Comparison of ENCODE assay signal across 8 cellular contexts in the genomic region with DNA sequence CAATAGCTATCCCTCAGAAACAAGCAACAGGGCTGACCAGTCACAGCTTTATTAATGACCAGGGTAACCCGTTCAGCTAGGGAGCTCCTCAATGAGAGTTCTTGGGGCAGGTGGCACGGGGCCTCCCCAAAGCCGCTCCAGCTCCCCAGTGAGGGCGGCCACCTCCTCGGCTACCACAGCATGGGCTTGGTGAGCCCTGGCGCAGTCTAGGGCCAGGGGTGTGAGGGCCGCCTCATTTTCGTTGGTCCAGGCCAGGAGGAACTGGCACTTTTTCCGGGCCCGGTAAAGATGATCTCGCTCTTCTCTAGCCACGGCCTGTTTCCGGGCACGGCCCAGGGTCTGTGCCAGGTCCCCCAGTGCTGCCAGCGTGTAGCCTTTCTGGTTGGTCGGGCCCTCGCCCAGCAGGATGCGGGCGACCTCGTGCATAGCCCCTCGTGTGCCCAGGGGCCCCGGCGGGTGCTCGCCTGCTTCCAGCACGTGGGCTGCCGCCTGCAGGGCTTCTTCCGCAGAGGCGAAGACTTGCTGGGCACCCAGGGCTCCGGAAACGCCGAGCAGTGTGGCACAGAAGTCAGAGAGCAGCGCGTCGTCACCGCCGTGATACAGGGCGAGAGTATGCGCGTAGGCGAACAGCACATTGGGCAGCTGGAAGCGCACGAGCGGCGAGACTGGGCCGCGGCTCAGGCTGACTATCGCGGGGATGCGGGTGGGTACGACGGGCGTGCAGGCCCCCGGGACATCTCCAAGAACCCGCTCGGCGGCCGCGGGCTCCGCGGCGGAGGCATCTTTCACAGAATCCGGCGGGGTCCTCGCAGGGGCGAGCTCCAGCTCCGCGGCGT. TPM values are rescaled to one million over a fixed set of nuclear protein-coding genes. Genes with fewer than 3 reads are reported as not detected.
A peak's percentile ranks its signal among the peaks of the same experiment; 100 is the strongest.
DNase-seq lines count a peak whose midpoint lies in the region; ATAC-seq and TF ChIP-seq lines count a peak whose summit lies in the region.

No MANE protein-coding gene starts in this region.

- peaks cover 2% of the 10 kb centered on the region; the same call in 1 of the 2 replicates for H3K27me3 Mint-ChIP-seq in HFFc6 (ENCODE audit: insufficient read depth)

- intact Hi-C loops in mammary epithelial cell (cut with micrococcal nuclease) (loop anchor here (1.0 to 5.0 kb wide), 8 partner anchors 18 to 329 kb away; a partner anchor contains a TSS), right lobe of liver (cut with DNase I) (no loop called here)

- TF ChIP-seq CTCF in AG10803 (conservative IDR thresholded peaks at IDR 0.05; ENCODE audit: low read length), result no peak
- no peak for TF ChIP-seq CTCF in HFFc6 (IDR thresholded peaks at IDR 0.05)
- TF ChIP-seq CTCF in mammary epithelial cell (conservative IDR thresholded peaks at IDR 0.05 in 1 of 2, IDR thresholded peaks at IDR 0.05 in 1 of 2; ENCODE audit: extremely low read depth in 1 of 2, insufficient read depth in 1 of 2, low read depth in 1 of 2, low read length in 2 of 2), result no peak
- TF ChIP-seq CTCF in right lobe of liver (IDR thresholded peaks at IDR 0.05), result no peak

- H4K20me1 ChIP-seq in mammary epithelial cell (ENCODE audit: insufficient read depth, low read length), result no peaks in the 10 kb centered on the region

- in situ Hi-C loops in mammary epithelial cell (cut with MboI; ENCODE audit: low sequenced_read_pairs in 2 of 2), result no loop called here

- peak overlapping the region; percentile 90 for H3K4me3 Mint-ChIP-seq in HFFc6

- no peaks in the 10 kb centered on the region for H3K9me3 Mint-ChIP-seq in HFFc6

- no TSS peak for BruUV-seq in mammary epithelial cell (replicated peaks; lab: Mats Ljungman, UMichigan)

- H3K4me2 ChIP-seq in mammary epithelial cell (ENCODE audit: insufficient read depth, low read depth, low read length), result peak overlapping the region; percentile 94

- H2AFZ ChIP-seq in mammary epithelial cell (ENCODE audit: low read depth, low read length), result peak overlapping the region; percentile 17

- peaks cover 20% of the 10 kb centered on the region for H3K36me3 Mint-ChIP-seq in HFFc6 (ENCODE audit: low read depth)

- peaks cover 51% of the 10 kb centered on the region for H3K79me2 ChIP-seq in mammary epithelial cell (ENCODE audit: insufficient read depth, low read length)

- H3K27me3 ChIP-seq in mammary epithelial cell (ENCODE audit: insufficient read depth, low read length), result no peaks in the 10 kb centered on the region
- no peaks in the 10 kb centered on the region for H3K27me3 ChIP-seq in right lobe of liver

- CTCF ChIA-PET in mammary epithelial cell (lab: Charles Lee; ENCODE audit: low non-redundant PET), result no interaction called here

- H3K9ac ChIP-seq in mammary epithelial cell (ENCODE audit: insufficient read depth, low read length), result peak overlapping the region; percentile 75

- H3K4me1 Mint-ChIP-seq in HFFc6 (ENCODE audit: low read depth), result peaks cover 33% of the 10 kb centered on the region

- H3K9me3 ChIP-seq in mammary epithelial cell (replicated peaks; ENCODE audit: insufficient read depth, low read length), result no peaks in the 10 kb centered on the region
- no peaks in the 10 kb centered on the region for H3K9me3 ChIP-seq in right lobe of liver

- TF ChIP-seq POLR2A in right lobe of liver (IDR thresholded peaks at IDR 0.05), result no peak

- 9% methylated on average over 27 of the region's 68 CpGs for WGBS in mammary epithelial cell (ENCODE audit: low coverage, missing lambda C conversion rate)
- 0% methylated on average over 11 of the region's 68 CpGs for WGBS in right lobe of liver (ENCODE audit: insufficient coverage, low coverage, low lambda C conversion rate, missing lambda C conversion rate)

- DNase-seq in AG10803 (ENCODE audit: low read depth) (peak; percentile 66), HFFc6 (peak; percentile 41), T-helper 2 cell (peak; percentile 17 to 88 (median 56)), mammary epithelial cell (peak; percentile 65), right lobe of liver (peak; percentile 62 to 69 (median 62)), SHP77 treated with DMSO at 0.1 percent for 48 hours (lab: John Stamatoyannopoulos, UW) (no peak)
- DNase-seq in stimulated activated CD8-positive, alpha-beta memory T cell treated with anti-CD3 and anti-CD28 coated beads, Interleukin-4, amount 100 ng/mL, for 48 hours, result peak; percentile 76

- H3K27ac ChIP-seq in mammary epithelial cell (ENCODE audit: insufficient read depth, low read depth, low read length) (peak overlapping the region; percentile 74), right lobe of liver (peak overlapping the region; percentile 27 to 92 (median 64))

- H3K36me3 ChIP-seq in mammary epithelial cell (ENCODE audit: insufficient read depth, low read length) (peaks cover 16% of the 10 kb centered on the region), right lobe of liver (peaks cover 5 to 26% (median 11%) of the 10 kb centered on the region in 4 donors)

- H3K4me3 ChIP-seq in AG10803 (ENCODE audit: low read length), result peak overlapping the region; percentile 94
- H3K4me3 ChIP-seq in mammary epithelial cell (replicated peaks in 1 of 3; ENCODE audit: insufficient read depth in 1 of 3, low read depth in 2 of 3, low read length in 3 of 3), result peak overlapping the region; percentile 74 to 82 (median 81)
- H3K4me3 ChIP-seq in right lobe of liver, result peak overlapping the region; percentile 68 to 91 (median 89)

- peak; percentile 0 to 7 (median 3) for ATAC-seq in right lobe of liver
- ATAC-seq in HG03571 (IDR thresholded peaks at IDR 0.05; ENCODE audit: unreplicated experiment), result no peak

- dilution Hi-C loops in mammary epithelial cell (cut with HindIII; ENCODE audit: low sequenced_read_pairs), result loop anchor here (10.0 kb wide), 2 partner anchors 138 to 322 kb away; no protein-coding TSS in a partner anchor

- peaks cover 41% of the 10 kb centered on the region for H3K4me1 ChIP-seq in mammary epithelial cell (ENCODE audit: insufficient read depth, low read length)
- peaks cover 0 to 39% (median 23%) of the 10 kb centered on the region in 4 donors for H3K4me1 ChIP-seq in right lobe of liver

- H3K27ac Mint-ChIP-seq in HFFc6, result peak overlapping the region; percentile 78

RNA-seq across cellular contexts. Expression of a gene that starts 0.9 kb away (rescaled TPM):
- 10 to 100 TPM in 4 of 6 experiments, 1 to 10 TPM in 2; 9.3 to 13.6 (median 11.1) TPM for total RNA-seq in HFFc6 (2021; fragmentation: NEBNext Ultra II Directional; extraction: Animal tissue kit (Norgen Biotek cat#: 25700))
- total RNA-seq in mammary epithelial cell (10 to 100 TPM; 13.6 to 15.2 TPM), right lobe of liver (10 to 100 TPM in 2 of 6 experiments, 1 to 10 TPM in 4; 4.9 to 15.7 (median 6.2) TPM)
- polyA plus RNA-seq in mammary epithelial cell, result 6.9 TPM
- 0.67 TPM for polyA minus RNA-seq in mammary epithelial cell

RNA-seq across cellular contexts. Expression of a gene that starts 4.9 kb away (rescaled TPM):
- 1 to 10 TPM; 3.8 to 6.4 (median 4.9) TPM for total RNA-seq in HFFc6 (2021; fragmentation: NEBNext Ultra II Directional; extraction: Animal tissue kit (Norgen Biotek cat#: 25700))
- total RNA-seq in mammary epithelial cell (10 to 100 TPM in 1 of 2 donors, 1 to 10 TPM in 1; 8.7 to 10.1 TPM), right lobe of liver (100 to 1,000 TPM in 1 of 6 experiments, 10 to 100 TPM in 5; 25.6 to 112 (median 37.8) TPM)
- 17.2 TPM for polyA plus RNA-seq in mammary epithelial cell
- 54.8 TPM for polyA minus RNA-seq in mammary epithelial cell

RNA-seq across cellular contexts. Expression of a gene that starts 5.3 kb away (rescaled TPM):
- total RNA-seq in HFFc6 (2021; fragmentation: NEBNext Ultra II Directional; extraction: Animal tissue kit (Norgen Biotek cat#: 25700)), result 100 to 1,000 TPM; 631 to 750 (median 715) TPM
- total RNA-seq in mammary epithelial cell, result 100 to 1,000 TPM; 107 to 637 TPM
- 428 TPM for polyA plus RNA-seq in mammary epithelial cell
- polyA minus RNA-seq in mammary epithelial cell, result 317 TPM
- 100 to 1,000 TPM; 287 to 472 (median 343) TPM for total RNA-seq in right lobe of liver

RNA-seq across cellular contexts. Expression of a gene that starts 5.5 kb away (rescaled TPM):
- 10 to 100 TPM; 53.2 to 59.7 (median 56.9) TPM for total RNA-seq in HFFc6 (2021; fragmentation: NEBNext Ultra II Directional; extraction: Animal tissue kit (Norgen Biotek cat#: 25700))
- total RNA-seq in mammary epithelial cell, result 10 to 100 TPM; 54.7 to 56.5 TPM
- polyA plus RNA-seq in mammary epithelial cell, result 64.7 TPM
- polyA minus RNA-seq in mammary epithelial cell, result 52.3 TPM
- 10 to 100 TPM; 26.3 to 51.7 (median 28.4) TPM for total RNA-seq in right lobe of liver

RNA-seq across cellular contexts. Expression of a gene that starts 17.7 kb away (rescaled TPM):
- total RNA-seq in HFFc6 (2021; fragmentation: NEBNext Ultra II Directional; extraction: Animal tissue kit (Norgen Biotek cat#: 25700)), result 10 to 100 TPM; 39.9 to 46.9 (median 42.9) TPM
- total RNA-seq in mammary epithelial cell (10 to 100 TPM; 21.5 to 45.8 TPM), right lobe of liver (100 to 1,000 TPM in 4 of 6 experiments, 10 to 100 TPM in 2; 73.0 to 120 (median 109) TPM)
- 30.7 TPM for polyA plus RNA-seq in mammary epithelial cell
- polyA minus RNA-seq in mammary epithelial cell, result 152 TPM
